In genomic region chr1:10173582-10173981, GRCh38 we compare ENCODE assay signal across 16 cellular contexts.
"Had no signal": no experiment of that assay in that cellular context is flagged by ENCODE, and none has a peak within 500 bp of the region (broad histone marks: within the 10 kb centered on the region; RNA-seq: fewer than 3 reads in every experiment).

No MANE protein-coding gene starts in this region.

- ATAC-seq: activated CD4-positive, alpha-beta T cell treated with anti-CD3 and anti-CD28 coated beads for 36 hours; stimulated activated effector memory CD8-positive, alpha-beta T cell treated with anti-CD3 and anti-CD28 coated beads, Interleukin-12 subunit alpha, Interleukin-12 subunit beta, amount 100 ng/mL, for 72 hours; T-cell had no signal

- H3K4me3 ChIP-seq: breast epithelium, left ventricle myocardium inferior, ovary, skin epidermis had no signal

- DNase-seq: activated CD4-positive, alpha-beta memory T cell treated with anti-CD3 and anti-CD28 coated beads, Interleukin-2, amount 10 ng/mL, durations not matched to agents 7 days and 5 days; activated CD4-positive, alpha-beta T cell treated with anti-CD3 and anti-CD28 coated beads for 36 hours; activated effector memory CD4-positive, alpha-beta T cell treated with Interleukin-2 at 50 U/mL for 16 hours; anterior cingulate cortex; kidney; left ventricle myocardium inferior; mesendoderm; nephron progenitor cell; ovary; retina; T1000; trophoblast cell had no signal

- H3K36me3 ChIP-seq: ovary had no signal

- H3K4me1 ChIP-seq: breast epithelium had no signal

- H3K27ac ChIP-seq: breast epithelium, left ventricle myocardium inferior, ovary, skin epidermis had no signal

- H3K9me3 ChIP-seq: breast epithelium, left ventricle myocardium inferior, ovary had no signal

- H3K27me3 ChIP-seq: breast epithelium, ovary had no signal
